ENCODE assay signal across 21 cellular contexts in the genomic region with DNA sequence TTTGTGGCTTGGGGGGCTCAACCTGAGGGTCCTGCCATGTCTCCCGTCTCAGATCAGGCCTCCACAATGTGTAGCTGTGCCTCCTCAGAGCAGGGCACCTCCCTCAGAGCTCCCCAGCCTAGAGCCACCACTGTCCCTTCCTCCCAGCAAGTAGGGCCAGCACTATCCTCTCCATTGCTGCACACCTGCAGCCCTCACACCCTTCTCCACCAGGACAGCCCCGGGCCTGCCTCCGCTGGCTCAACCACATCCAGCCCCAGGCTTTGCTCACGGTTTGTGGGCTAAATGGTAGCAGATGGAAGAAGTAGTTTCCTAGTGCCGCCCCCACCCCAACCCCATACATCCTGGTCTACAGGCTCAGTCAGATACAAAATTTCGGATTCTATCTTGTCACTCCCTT. TPM values are rescaled to one million over a fixed set of nuclear protein-coding genes. Genes with fewer than 3 reads are reported as not detected.
DNase-seq lines count a peak whose midpoint lies in the region; TF ChIP-seq lines count a peak whose summit lies in the region.
"Had no signal": no experiment of that assay in that cellular context is flagged by ENCODE, and none has a peak within 500 bp of the region (broad histone marks: within the 10 kb centered on the region; RNA-seq: fewer than 3 reads in every experiment).

No MANE protein-coding gene starts in this region.

- no peak overlapping the region for H3K4me2 ChIP-seq in H9 (ENCODE audit: insufficient read depth, insufficient read length, low read length)

- H3K79me1 ChIP-seq in H9 (ENCODE audit: insufficient read depth, low read depth, low read length, poor library complexity, severe bottlenecking): no peaks in the 10 kb centered on the region

- H3K79me2 ChIP-seq in H9 (ENCODE audit: insufficient read depth, low read length): no peaks in the 10 kb centered on the region

- no CpG with 5 or more reads among the region's 6 CpGs for WGBS in H9 (ENCODE audit: extremely low coverage, insufficient read length, low lambda C conversion rate)

- no peak overlapping the region for H2BK12ac ChIP-seq in H9 (ENCODE audit: insufficient read length, low read depth, low read length)

- H2BK5ac ChIP-seq in H9 (ENCODE audit: insufficient read length, low read length): no peak overlapping the region

- no peaks in the 10 kb centered on the region for H3K27me3 Mint-ChIP-seq in activated naive CD4-positive, alpha-beta T cell treated with anti-CD3 and anti-CD28 coated beads for 36 hours (ENCODE audit: low read depth)
- H3K27me3 Mint-ChIP-seq in activated naive CD4-positive, alpha-beta T cell treated with anti-CD3 and anti-CD28 coated beads, Interleukin-2, amount 10 ng/mL, durations not matched to agents 7 days and 5 days: peaks cover 34% of the 10 kb centered on the region
- peaks cover 40% of the 10 kb centered on the region for H3K27me3 Mint-ChIP-seq in type B pancreatic cell
- peaks cover 58% of the 10 kb centered on the region for H3K27me3 Mint-ChIP-seq in H9 (ENCODE audit: low read depth)

- H3K4me3 ChIP-seq in muscle layer of duodenum (ENCODE audit: low read depth in 1 of 2, low read length in 2 of 2): no peak overlapping the region
- H3K4me3 ChIP-seq in WERI-Rb-1 (ENCODE audit: low read depth, low read length): no peak overlapping the region
- H3K4me3 ChIP-seq: gastrocnemius medialis, upper lobe of left lung had no signal

- no peak overlapping the region for H4K8ac ChIP-seq in H9 (replicated peaks; ENCODE audit: insufficient read length, low read depth, low read length)

- H3K36me3 ChIP-seq in muscle layer of duodenum (ENCODE audit: control insufficient read depth in 1 of 2, insufficient read depth in 2 of 2, low read length in 2 of 2) (peaks cover 14 to 22% of the 10 kb centered on the region in 2 donors), WERI-Rb-1 (peaks cover 72% of the 10 kb centered on the region)

- no peak overlapping the region for H3T11ph ChIP-seq in H9 (ENCODE audit: low read length)

- no peaks in the 10 kb centered on the region for H3K9me3 ChIP-seq in muscle layer of duodenum (ENCODE audit: control insufficient read depth in 1 of 2, low read length in 2 of 2)
- no peaks in the 10 kb centered on the region for H3K9me3 ChIP-seq in H9 (ENCODE audit: control insufficient read depth, low read depth, low read length)
- no peaks in the 10 kb centered on the region for H3K9me3 ChIP-seq in WERI-Rb-1 (ENCODE audit: severe bottlenecking)
- H3K9me3 ChIP-seq: gastrocnemius medialis, neutrophil, upper lobe of left lung had no signal

- H4K91ac ChIP-seq in H9 (ENCODE audit: insufficient read length, low read depth, low read length): no peak overlapping the region

- peaks cover 23% of the 10 kb centered on the region for H3K4me1 Mint-ChIP-seq in activated naive CD4-positive, alpha-beta T cell treated with anti-CD3 and anti-CD28 coated beads for 36 hours (ENCODE audit: low read depth)
- H3K4me1 Mint-ChIP-seq in activated naive CD4-positive, alpha-beta T cell treated with anti-CD3 and anti-CD28 coated beads, Interleukin-2, amount 10 ng/mL, durations not matched to agents 7 days and 5 days: peaks cover 19% of the 10 kb centered on the region
- H3K4me1 Mint-ChIP-seq in type B pancreatic cell (ENCODE audit: unreplicated experiment) (peaks cover 8% of the 10 kb centered on the region), H9 (peaks cover 12 to 14% of the 10 kb centered on the region in 2 experiments)

- H3K4me3 Mint-ChIP-seq in activated naive CD4-positive, alpha-beta T cell treated with anti-CD3 and anti-CD28 coated beads for 36 hours: no peak overlapping the region
- no peak overlapping the region for H3K4me3 Mint-ChIP-seq in activated naive CD4-positive, alpha-beta T cell treated with anti-CD3 and anti-CD28 coated beads, Interleukin-2, amount 10 ng/mL, durations not matched to agents 7 days and 5 days
- no peak overlapping the region for H3K4me3 Mint-ChIP-seq in type B pancreatic cell
- H3K4me3 Mint-ChIP-seq in H9: no peak overlapping the region

- H3K27ac Mint-ChIP-seq in activated naive CD4-positive, alpha-beta T cell treated with anti-CD3 and anti-CD28 coated beads for 36 hours: peak overlapping the region; percentile 33
- no peak overlapping the region for H3K27ac Mint-ChIP-seq in activated naive CD4-positive, alpha-beta T cell treated with anti-CD3 and anti-CD28 coated beads, Interleukin-2, amount 10 ng/mL, durations not matched to agents 7 days and 5 days
- H3K27ac Mint-ChIP-seq in type B pancreatic cell (peak overlapping the region; percentile 58), H9 (0 out of 7 replicates have a peak overlapping the region, but pooled peaks of 1 of the 3 experiments have one; percentile 27)

- 0 out of 2 replicates have a peak, but pooled peaks have one; percentile 3 for TF ChIP-seq POLR2A in Raji (IDR thresholded peaks at IDR 0.05; ENCODE audit: insufficient read depth, low read depth, low read length)

- TF ChIP-seq CTCF in type B pancreatic cell (conservative IDR thresholded peaks at IDR 0.05) (no peak), H9 (conservative IDR thresholded peaks at IDR 0.05) (no peak), WERI-Rb-1 (IDR thresholded peaks at IDR 0.05; ENCODE audit: low read depth, low read length) (no peak)

- H3K18ac ChIP-seq in H9 (ENCODE audit: insufficient read length, low read depth, low read length): no peak overlapping the region

- H2BK20ac ChIP-seq in H9 (ENCODE audit: low read depth, low read length, poor library complexity, severe bottlenecking): no peak overlapping the region

- peaks cover 3% of the 10 kb centered on the region for H3K23me2 ChIP-seq in H9 (ENCODE audit: insufficient read length, low read depth, low read length, poor library complexity, severe bottlenecking)

- no peak overlapping the region for H4K5ac ChIP-seq in H9 (ENCODE audit: insufficient read length, low read depth, low read length)

- H3K4me1 ChIP-seq in muscle layer of duodenum (ENCODE audit: control insufficient read depth in 1 of 2, insufficient read depth in 2 of 2, low read length in 2 of 2) (peaks cover 0 to 56% of the 10 kb centered on the region in 2 donors), H9 (ENCODE audit: insufficient read depth, low read length) (no peaks in the 10 kb centered on the region)
- H3K4me1 ChIP-seq: gastrocnemius medialis had no signal

- no peak overlapping the region for H3K14ac ChIP-seq in H9 (ENCODE audit: insufficient read depth, low read length)

- peak overlapping the region; percentile 74 for H3K27ac ChIP-seq in muscle layer of duodenum (ENCODE audit: low read length)
- H3K27ac ChIP-seq in H9 (ENCODE audit: insufficient read length, low read depth, low read length): no peak overlapping the region
- no peak overlapping the region for H3K27ac ChIP-seq in WERI-Rb-1
- H3K27ac ChIP-seq: gastrocnemius medialis, neutrophil, upper lobe of left lung had no signal

- no peak overlapping the region for H2BK120ac ChIP-seq in H9 (ENCODE audit: low read depth, low read length, poor library complexity, severe bottlenecking)

- H3K27me3 ChIP-seq in muscle layer of duodenum (ENCODE audit: low read depth, low read length) (peaks cover 14% of the 10 kb centered on the region), H9 (ENCODE audit: insufficient read depth, low read length) (peaks cover 23% of the 10 kb centered on the region; the same call in 1 of the 2 replicates), WERI-Rb-1 (ENCODE audit: insufficient read depth, low read depth, severe bottlenecking) (no peaks in the 10 kb centered on the region)

- H3K56ac ChIP-seq in H9 (ENCODE audit: insufficient read length, low read depth, low read length): no peak overlapping the region

- CTCF ChIA-PET in activated naive CD4-positive, alpha-beta T cell treated with anti-CD3 and anti-CD28 coated beads for 36 hours (lab: Charles Lee): interaction anchor here (1.1 to 2.3 kb wide), 4 partner anchors 9 to 17 kb away, joined by 4 to 8 read pairs (median 4); partner anchors contain the start of gene FBXL15
- CTCF ChIA-PET in activated naive CD4-positive, alpha-beta T cell treated with anti-CD3 and anti-CD28 coated beads, Interleukin-2, amount 10 ng/mL, durations not matched to agents 7 days and 5 days (lab: Charles Lee): interaction anchor here (1.1 to 13.7 kb wide), 3 partner anchors 12 to 176 kb away, joined by 3 to 174 read pairs (median 4); partner anchors contain the start of gene ELOVL3

- no peak overlapping the region for H2BK15ac ChIP-seq in H9 (ENCODE audit: low read depth, low read length)

- H3K9ac ChIP-seq in H9 (ENCODE audit: extremely low read depth, insufficient read length, low read length): no peak overlapping the region

- peak; percentile 19 for DNase-seq in activated naive CD4-positive, alpha-beta T cell treated with anti-CD3 and anti-CD28 coated beads for 36 hours
- DNase-seq in activated naive CD4-positive, alpha-beta T cell treated with anti-CD3 and anti-CD28 coated beads, Interleukin-2, amount 10 ng/mL, durations not matched to agents 7 days and 5 days: no peak
- no peak for DNase-seq in type B pancreatic cell (ENCODE audit: extremely low spot score, unreplicated experiment)
- no peak for DNase-seq in H9
- DNase-seq in T1000 (lab: John Stamatoyannopoulos, UW): no peak
- no peak for DNase-seq in WERI-Rb-1
- DNase-seq: activated CD4-positive, CD25-positive, alpha-beta regulatory T cell; dermis blood vessel endothelial cell; gastrocnemius medialis; Karpas-422; left cardiac atrium; NCI-H2171; NCI-H69; retina; SHP77 treated with DMSO at 0.1 percent for 48 hours; upper lobe of left lung had no signal

- H2AK5ac ChIP-seq in H9 (ENCODE audit: insufficient read length, low read length): no peak overlapping the region

- H3K9me3 Mint-ChIP-seq in activated naive CD4-positive, alpha-beta T cell treated with anti-CD3 and anti-CD28 coated beads for 36 hours: no peaks in the 10 kb centered on the region
- no peaks in the 10 kb centered on the region for H3K9me3 Mint-ChIP-seq in activated naive CD4-positive, alpha-beta T cell treated with anti-CD3 and anti-CD28 coated beads, Interleukin-2, amount 10 ng/mL, durations not matched to agents 7 days and 5 days
- H3K9me3 Mint-ChIP-seq in type B pancreatic cell (no peaks in the 10 kb centered on the region), H9 (peaks cover 0 to 4% of the 10 kb centered on the region in 2 experiments; a peak in 1 of 5 replicates)
- H3K9me3 Mint-ChIP-seq: T-cell had no signal

- H3K36me3 Mint-ChIP-seq in activated naive CD4-positive, alpha-beta T cell treated with anti-CD3 and anti-CD28 coated beads for 36 hours (ENCODE audit: low read depth): peaks cover 16% of the 10 kb centered on the region
- H3K36me3 Mint-ChIP-seq in activated naive CD4-positive, alpha-beta T cell treated with anti-CD3 and anti-CD28 coated beads, Interleukin-2, amount 10 ng/mL, durations not matched to agents 7 days and 5 days: peaks cover 11% of the 10 kb centered on the region
- peaks cover 4% of the 10 kb centered on the region for H3K36me3 Mint-ChIP-seq in type B pancreatic cell
- H3K36me3 Mint-ChIP-seq in H9 (ENCODE audit: insufficient read depth in 1 of 3, low read depth in 3 of 3): peaks cover 3 to 12% (median 4%) of the 10 kb centered on the region in 3 experiments; a peak in 5 of 7 replicates

- peaks cover 2% of the 10 kb centered on the region for H4K20me1 ChIP-seq in H9 (ENCODE audit: control insufficient read depth, insufficient read depth, insufficient read length)

- no peak overlapping the region for H3K4ac ChIP-seq in H9 (ENCODE audit: low read depth, low read length)

- H3K23ac ChIP-seq in H9 (ENCODE audit: insufficient read length, low read depth, low read length): no peak overlapping the region

- intact Hi-C loops in activated naive CD4-positive, alpha-beta T cell treated with anti-CD3 and anti-CD28 coated beads for 36 hours (cut with micrococcal nuclease): no loop called here

- H2AFZ ChIP-seq in H9 (ENCODE audit: low read length): no peak overlapping the region

RNA-seq across cellular contexts. Expression of gene NFKB2, which starts 10.1 kb away (rescaled TPM):
- 100 to 1,000 TPM; 328 to 345 TPM for total RNA-seq in activated naive CD4-positive, alpha-beta T cell treated with anti-CD3 and anti-CD28 coated beads for 36 hours
- total RNA-seq in type B pancreatic cell (ENCODE audit: low replicate concordance) (29.7 and 47.1 TPM in 2 replicates), H9 (2021) (21.0 and 23.7 TPM in 2 replicates)

RNA-seq across cellular contexts. Expression of gene PSD, which starts 13.0 kb away (rescaled TPM):
- 1 to 10 TPM; 6.2 to 7.2 TPM for total RNA-seq in activated naive CD4-positive, alpha-beta T cell treated with anti-CD3 and anti-CD28 coated beads for 36 hours
- total RNA-seq in type B pancreatic cell (ENCODE audit: low replicate concordance) (7.8 and 9.3 TPM in 2 replicates), H9 (2021) (3.4 and 3.6 TPM in 2 replicates)
- total RNA-seq: mesenteric fat pad had no signal

RNA-seq across cellular contexts. Expression of gene FBXL15, which starts 15.0 kb away (rescaled TPM):
- total RNA-seq in activated naive CD4-positive, alpha-beta T cell treated with anti-CD3 and anti-CD28 coated beads for 36 hours: 10 to 100 TPM in 1 of 2 experiments, 1 to 10 TPM in 1; 9.9 to 10.8 TPM
- total RNA-seq in type B pancreatic cell (ENCODE audit: low replicate concordance) (14.8 and 19.0 TPM in 2 replicates), H9 (2021) (8.4 and 9.1 TPM in 2 replicates)

RNA-seq across cellular contexts. Expression of gene CUEDC2, which starts 26.7 kb away (rescaled TPM):
- total RNA-seq in activated naive CD4-positive, alpha-beta T cell treated with anti-CD3 and anti-CD28 coated beads for 36 hours: 10 to 100 TPM; 63.3 to 64.4 TPM
- 44.5 and 86.1 TPM in 2 replicates for total RNA-seq in type B pancreatic cell (ENCODE audit: low replicate concordance)
- total RNA-seq in H9 (2021): 41.2 and 43.0 TPM in 2 replicates

RNA-seq across cellular contexts. Expression of gene C10orf95, which starts 45.7 kb away (rescaled TPM):
- under 1 TPM; 0.14 to 0.15 TPM for total RNA-seq in activated naive CD4-positive, alpha-beta T cell treated with anti-CD3 and anti-CD28 coated beads for 36 hours
- total RNA-seq in type B pancreatic cell (ENCODE audit: low replicate concordance) (0.75 and 2.3 TPM in 2 replicates), H9 (2021) (not detected in 2 replicates)
- total RNA-seq: dermis blood vessel endothelial cell, gastrocnemius medialis, left cardiac atrium had no signal
